8 cellular contexts compared by ENCODE assay signal in genomic region chr17:3935140-3935542, GRCh38. TPM values are rescaled to one million over a fixed set of nuclear protein-coding genes. Genes with fewer than 3 reads are reported as not detected.
DNase-seq lines count a peak whose midpoint lies in the region; ATAC-seq and TF ChIP-seq lines count a peak whose summit lies in the region.

No MANE protein-coding gene starts in this region.

- peak; percentile 88 for ATAC-seq in Right ventricle myocardium inferior
- ATAC-seq in HG03045 (IDR thresholded peaks at IDR 0.05; ENCODE audit: unreplicated experiment) = no peak

- intact Hi-C loops in Right ventricle myocardium inferior (cut with DNase I) = loop anchor here (1.0 kb wide), 1 partner anchor 69 kb away; no protein-coding TSS in a partner anchor

- peak; percentile 34 to 73 for DNase-seq in NCI-H524 (lab: John Stamatoyannopoulos, UW)
- no peak for DNase-seq in NCI-H524 treated with DMSO at 0.1 percent for 48 hours (lab: John Stamatoyannopoulos, UW)
- DNase-seq in NCI-H1092 treated with DMSO at 0.1 percent for 48 hours (lab: John Stamatoyannopoulos, UW) = peak; percentile 36
- peak; percentile 29 for DNase-seq in activated CD4-positive, alpha-beta T cell treated with anti-CD3 and anti-CD28 coated beads, Interleukin-2, amount 50 U/mL, for 1 hour
- peak; percentile 71 for DNase-seq in Right ventricle myocardium inferior (ENCODE audit: missing footprints)
- DNase-seq in progenitor cell of endocrine pancreas (ENCODE audit: low spot score, unreplicated experiment) = peak; percentile 57
- no peak for DNase-seq in OCI-M2 (lab: John Stamatoyannopoulos, UW; ENCODE audit: unreplicated experiment)

- no peaks in the 10 kb centered on the region for H3K36me3 Mint-ChIP-seq in progenitor cell of endocrine pancreas (ENCODE audit: insufficient read depth)

- H3K27ac Mint-ChIP-seq in progenitor cell of endocrine pancreas = no peak overlapping the region

- peaks cover 4% of the 10 kb centered on the region for H3K27me3 Mint-ChIP-seq in progenitor cell of endocrine pancreas

- peak; percentile 79 for TF ChIP-seq CTCF in progenitor cell of endocrine pancreas (IDR thresholded peaks at IDR 0.05; ENCODE audit: unreplicated experiment)

- no peak overlapping the region for H3K4me3 Mint-ChIP-seq in progenitor cell of endocrine pancreas (ENCODE audit: low read depth)

- no peaks in the 10 kb centered on the region for H3K9me3 Mint-ChIP-seq in progenitor cell of endocrine pancreas (ENCODE audit: low read depth)

- H3K4me1 Mint-ChIP-seq in progenitor cell of endocrine pancreas (ENCODE audit: low read depth) = no peaks in the 10 kb centered on the region

RNA-seq across cellular contexts. Expression of gene P2RX1, which starts 18.9 kb away (rescaled TPM):
- total RNA-seq in Right ventricle myocardium inferior = 0.16 TPM
- total RNA-seq in progenitor cell of endocrine pancreas = 0.19 and 0.60 TPM in 2 replicates

RNA-seq across cellular contexts. Expression of gene ATP2A3, which starts 29.1 kb away (rescaled TPM):
- 7.7 TPM for total RNA-seq in Right ventricle myocardium inferior
- 54.0 and 59.2 TPM in 2 replicates for total RNA-seq in progenitor cell of endocrine pancreas

RNA-seq across cellular contexts. Expression of gene CAMKK1, which starts 42.3 kb away (rescaled TPM):
- total RNA-seq in Right ventricle myocardium inferior (3.8 TPM), progenitor cell of endocrine pancreas (3.3 and 3.6 TPM in 2 replicates)

Comparison
In these comparisons a context has a peak if more than half of its experiments do, and no peak if none do; other contexts are left out.
1. DNase-seq: peak in NCI-H524 (2 of 2), NCI-H1092 treated with DMSO at 0.1 percent for 48 hours (single experiment), activated CD4-positive, alpha-beta T cell treated with anti-CD3 and anti-CD28 coated beads, Interleukin-2, amount 50 U/mL, for 1 hour (single experiment), Right ventricle myocardium inferior (single experiment) and progenitor cell of endocrine pancreas (single experiment); none in NCI-H524 treated with DMSO at 0.1 percent for 48 hours (single experiment) and OCI-M2 (single experiment).